18 cellular contexts compared by ENCODE assay signal in the genomic region with DNA sequence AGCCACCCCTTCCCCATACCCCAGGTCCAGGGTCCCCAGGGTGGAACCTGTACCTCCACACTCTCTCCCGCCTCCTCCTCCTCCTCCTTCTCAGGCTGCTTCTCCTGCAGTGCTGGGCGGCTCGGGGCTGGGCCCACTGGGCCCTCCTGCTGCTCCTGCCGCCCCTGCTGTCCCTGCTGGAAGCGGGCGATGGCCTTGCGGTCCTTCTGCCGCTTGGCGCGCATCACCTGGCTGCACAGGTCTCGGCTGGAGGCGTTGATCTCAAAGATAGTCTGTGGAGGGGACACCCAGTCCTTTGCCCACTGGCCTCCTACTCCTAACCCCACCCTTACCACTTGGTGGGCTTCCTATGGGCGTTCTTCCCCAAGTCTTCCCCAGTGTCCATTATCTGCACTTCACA. TPM values are rescaled to one million over a fixed set of nuclear protein-coding genes. Genes with fewer than 3 reads are reported as not detected.
DNase-seq lines count a peak whose midpoint lies in the region; ATAC-seq and TF ChIP-seq lines count a peak whose summit lies in the region.
"Had no signal": no experiment of that assay in that cellular context is flagged by ENCODE, and none has a peak within 500 bp of the region (broad histone marks: within the 10 kb centered on the region; RNA-seq: fewer than 3 reads in every experiment).

No MANE protein-coding gene starts in this region.

- H2AFZ ChIP-seq in OCI-LY1 (ENCODE audit: low read length) (no peak overlapping the region), neuronal stem cell (ENCODE audit: low read length) (no peak overlapping the region)

- no peak overlapping the region for H2BK5ac ChIP-seq in neuronal stem cell (ENCODE audit: low read length)

- TF ChIP-seq CTCF in OCI-LY1 (IDR thresholded peaks at IDR 0.05; ENCODE audit: low read length) (no peak), foreskin fibroblast (IDR thresholded peaks at IDR 0.05; ENCODE audit: low read depth, low read length) (no peak)

- no peaks in the 10 kb centered on the region for H3K27me3 ChIP-seq in OCI-LY1 (ENCODE audit: insufficient read depth, low read length)
- H3K27me3 ChIP-seq in neuronal stem cell (ENCODE audit: control insufficient read depth in 3 of 3, insufficient read depth in 3 of 3, low read depth in 1 of 3, low read length in 3 of 3): no peaks in the 10 kb centered on the region

- H2BK120ac ChIP-seq in neuronal stem cell (ENCODE audit: low read depth, low read length): no peak overlapping the region

- H3K4me1 ChIP-seq in OCI-LY1 (ENCODE audit: insufficient read depth, low read length, severe bottlenecking) (peaks cover 77% of the 10 kb centered on the region), neuronal stem cell (ENCODE audit: control insufficient read depth in 2 of 2, insufficient read depth in 1 of 2, low read depth in 1 of 2, low read length in 2 of 2) (peaks cover 5 to 21% of the 10 kb centered on the region in 2 donors)
- H3K4me1 ChIP-seq: Caco-2 had no signal

- H3K23ac ChIP-seq in neuronal stem cell (ENCODE audit: low read depth, low read length, poor library complexity): peak overlapping the region; percentile 87

- H3F3A ChIP-seq in OCI-LY1 (ENCODE audit: insufficient read depth, low read length): no peaks in the 10 kb centered on the region

- no peak for DNase-seq in activated naive CD4-positive, alpha-beta T cell treated with anti-CD3 and anti-CD28 coated beads, Interleukin-2, amount 50 U/mL, for 72 hours (ENCODE audit: low spot score in 2 of 2)
- DNase-seq in activated naive CD4-positive, alpha-beta T cell treated with Interleukin-2 at 50 U/mL for 16 hours: no peak
- DNase-seq in neuronal stem cell (ENCODE audit: low spot score) (no peak), foreskin fibroblast (no peak), CD1c-positive myeloid dendritic cell (ENCODE audit: extremely low spot score) (no peak)
- DNase-seq: C1 segment of cervical spinal cord; Caco-2; CD4-positive, CD25-positive, alpha-beta regulatory T cell; CD8-positive, alpha-beta T cell; DMS153; DND-41; GOT3; HFFc6 had no signal

- H3K36me3 Mint-ChIP-seq in activated naive CD4-positive, alpha-beta T cell treated with anti-CD3 and anti-CD28 coated beads, Interleukin-2, amount 50 U/mL, for 72 hours: no peaks in the 10 kb centered on the region

- H3K27ac ChIP-seq in OCI-LY1 (ENCODE audit: low read depth, low read length, poor library complexity, severe bottlenecking) (peak overlapping the region; percentile 99), neuronal stem cell (replicated peaks; ENCODE audit: low read length) (no peak overlapping the region)
- H3K27ac ChIP-seq: 22Rv1 had no signal

- H3K9me2 ChIP-seq in OCI-LY1 (ENCODE audit: low read depth, low read length): no peaks in the 10 kb centered on the region

- peak overlapping the region; percentile 75 for H3K18ac ChIP-seq in neuronal stem cell (ENCODE audit: low read length)

- H3K9ac ChIP-seq in OCI-LY1 (ENCODE audit: low read length) (peak overlapping the region; percentile 59; the same call in 1 of the 2 replicates), neuronal stem cell (ENCODE audit: low read depth, low read length, poor library complexity) (no peak overlapping the region)

- H3K36me3 ChIP-seq in OCI-LY1 (ENCODE audit: insufficient read depth, low read length) (peaks cover 87% of the 10 kb centered on the region), neuronal stem cell (replicated peaks in 1 of 2; ENCODE audit: control insufficient read depth in 2 of 2, insufficient read depth in 2 of 2, low read length in 2 of 2) (peaks cover 39 to 92% of the 10 kb centered on the region in 2 donors)

- H3K27ac Mint-ChIP-seq in activated naive CD4-positive, alpha-beta T cell treated with anti-CD3 and anti-CD28 coated beads, Interleukin-2, amount 50 U/mL, for 72 hours: peak overlapping the region; percentile 44 to 72
- H3K27ac Mint-ChIP-seq: B cell; CD8-positive, alpha-beta T cell; HFFc6 had no signal

- peak overlapping the region; percentile 65; the same call in 1 of the 2 replicates for H3K4me2 ChIP-seq in OCI-LY1 (ENCODE audit: low read length)
- H3K4me2 ChIP-seq in neuronal stem cell (ENCODE audit: insufficient read depth, low read length, poor library complexity, severe bottlenecking): no peak overlapping the region

- peaks cover 6% of the 10 kb centered on the region for H3K79me1 ChIP-seq in neuronal stem cell (ENCODE audit: low read depth, low read length)

- H3K9me3 ChIP-seq in OCI-LY1 (ENCODE audit: low read length): no peaks in the 10 kb centered on the region
- H3K9me3 ChIP-seq in neuronal stem cell (replicated peaks in 1 of 2; ENCODE audit: control insufficient read depth in 2 of 2, insufficient read depth in 1 of 2, low read depth in 1 of 2, low read length in 2 of 2): no peaks in the 10 kb centered on the region
- H3K9me3 ChIP-seq: Caco-2, HAP-1 had no signal

- WGBS in neuronal stem cell (ENCODE audit: extremely low coverage in 2 of 2, insufficient read length in 2 of 2, insufficient replicate concordance in 1 of 2), 2 donors: no CpG with 5 or more reads among the region's 13 CpGs

- H3K4me3 ChIP-seq in OCI-LY1 (ENCODE audit: low read depth, low read length, poor library complexity, severe bottlenecking) (no peak overlapping the region), neuronal stem cell (ENCODE audit: low read length in 2 of 2) (no peak overlapping the region), foreskin fibroblast (ENCODE audit: low read depth in 1 of 2, low read length in 2 of 2) (no peak overlapping the region)
- H3K4me3 ChIP-seq: HAP-1 had no signal

- H2BK12ac ChIP-seq in neuronal stem cell (ENCODE audit: low read length): no peak overlapping the region

- H4K20me1 ChIP-seq in OCI-LY1 (ENCODE audit: insufficient read depth, low read length): no peaks in the 10 kb centered on the region

- no peaks in the 10 kb centered on the region for H3K9me3 Mint-ChIP-seq in activated naive CD4-positive, alpha-beta T cell treated with anti-CD3 and anti-CD28 coated beads, Interleukin-2, amount 50 U/mL, for 72 hours
- H3K9me3 Mint-ChIP-seq: CD4-positive, CD25-positive, alpha-beta regulatory T cell; CD8-positive, alpha-beta T cell; HFFc6 had no signal

- no peaks in the 10 kb centered on the region for H3K79me2 ChIP-seq in OCI-LY1 (ENCODE audit: insufficient read depth, low read length)

- no peak for ATAC-seq in activated naive CD4-positive, alpha-beta T cell treated with anti-CD3 and anti-CD28 coated beads, Interleukin-2, amount 50 U/mL, for 72 hours
- ATAC-seq: CD8-positive, alpha-beta T cell had no signal

- H2AK5ac ChIP-seq in neuronal stem cell (ENCODE audit: low read depth, low read length): no peak overlapping the region

- H3K4ac ChIP-seq in neuronal stem cell (ENCODE audit: low read length): no peak overlapping the region

- no peak overlapping the region for H3K14ac ChIP-seq in neuronal stem cell (ENCODE audit: low read length)

- H4K8ac ChIP-seq in neuronal stem cell (ENCODE audit: low read depth, low read length): no peak overlapping the region

- no peak overlapping the region for H4K91ac ChIP-seq in neuronal stem cell (ENCODE audit: low read depth, low read length, poor library complexity)

- no peak overlapping the region for H2BK15ac ChIP-seq in neuronal stem cell (ENCODE audit: low read length)

RNA-seq across cellular contexts. Expression of a gene that starts 14.5 kb away (rescaled TPM):
- under 1 TPM; 0.45 to 0.98 TPM for total RNA-seq in activated naive CD4-positive, alpha-beta T cell treated with anti-CD3 and anti-CD28 coated beads, Interleukin-2, amount 50 U/mL, for 72 hours
- 0.22 TPM for polyA plus RNA-seq in neuronal stem cell (2013, experiment 1 of 2)
- polyA plus RNA-seq in neuronal stem cell (2013, experiment 2 of 2): 0.19 TPM
- polyA plus RNA-seq: AG04450; CD4-positive, CD25-positive, alpha-beta regulatory T cell had no signal

RNA-seq across cellular contexts. Expression of a gene that starts 21.3 kb away (rescaled TPM):
- total RNA-seq in activated naive CD4-positive, alpha-beta T cell treated with anti-CD3 and anti-CD28 coated beads, Interleukin-2, amount 50 U/mL, for 72 hours: 10 to 100 TPM; 77.3 to 96.2 TPM
- 60.8 TPM for polyA plus RNA-seq in neuronal stem cell (2013, experiment 1 of 2)
- polyA plus RNA-seq in neuronal stem cell (2013, experiment 2 of 2): 59.6 TPM

RNA-seq across cellular contexts. Expression of a gene that starts 21.5 kb away (rescaled TPM):
- 10 to 100 TPM; 15.8 to 26.3 TPM for total RNA-seq in activated naive CD4-positive, alpha-beta T cell treated with anti-CD3 and anti-CD28 coated beads, Interleukin-2, amount 50 U/mL, for 72 hours
- 14.5 TPM for polyA plus RNA-seq in neuronal stem cell (2013, experiment 1 of 2)
- 14.3 TPM for polyA plus RNA-seq in neuronal stem cell (2013, experiment 2 of 2)

RNA-seq across cellular contexts. Expression of a gene that starts 28.5 kb away (rescaled TPM):
- 10 to 100 TPM in 1 of 2 donors, 1 to 10 TPM in 1; 9.8 to 15.1 TPM for total RNA-seq in activated naive CD4-positive, alpha-beta T cell treated with anti-CD3 and anti-CD28 coated beads, Interleukin-2, amount 50 U/mL, for 72 hours
- polyA plus RNA-seq in neuronal stem cell (2013, experiment 1 of 2): 0.26 TPM
- polyA plus RNA-seq in neuronal stem cell (2013, experiment 2 of 2): 0.19 TPM
- total RNA-seq: Caco-2; CD4-positive, CD25-positive, alpha-beta regulatory T cell; HFFc6 had no signal
- polyA plus RNA-seq: AG04450 had no signal

RNA-seq across cellular contexts. Expression of a gene that starts 57.2 kb away (rescaled TPM):
- 100 to 1,000 TPM in 1 of 2 donors, 10 to 100 TPM in 1; 54.7 to 111 TPM for total RNA-seq in activated naive CD4-positive, alpha-beta T cell treated with anti-CD3 and anti-CD28 coated beads, Interleukin-2, amount 50 U/mL, for 72 hours
- 11.5 TPM for polyA plus RNA-seq in neuronal stem cell (2013, experiment 1 of 2)
- 10.7 TPM for polyA plus RNA-seq in neuronal stem cell (2013, experiment 2 of 2)
